Comparison of ENCODE assay signal across 9 cellular contexts in genomic region chr20:23245553-23246128, GRCh38.
DNase-seq lines count a peak whose midpoint lies in the region; ATAC-seq and TF ChIP-seq lines count a peak whose summit lies in the region.
"Had no signal": no experiment of that assay in that cellular context is flagged by ENCODE, and none has a peak within 500 bp of the region (broad histone marks: within the 10 kb centered on the region; RNA-seq: fewer than 3 reads in every experiment).

No MANE protein-coding gene starts in this region.

- H3K36me3 ChIP-seq in naive thymus-derived CD4-positive, alpha-beta T cell (ENCODE audit: control insufficient read depth in 2 of 3, insufficient read depth in 3 of 3, low read length in 3 of 3), result no peaks in the 10 kb centered on the region

- POLR2A ChIA-PET in naive thymus-derived CD4-positive, alpha-beta T cell (lab: Charles Lee), result no interaction called here

- H3K4me1 Mint-ChIP-seq in naive thymus-derived CD4-positive, alpha-beta T cell, result peaks cover 0 to 6% (median 0%) of the 10 kb centered on the region in 7 donors

- H3K9me3 ChIP-seq in naive thymus-derived CD4-positive, alpha-beta T cell (ENCODE audit: control insufficient read depth in 2 of 3, low read length in 3 of 3), result no peaks in the 10 kb centered on the region

- TF ChIP-seq POLR2A in erythroblast (IDR thresholded peaks at IDR 0.05; ENCODE audit: low read length), result no peak

- ATAC-seq in GM19395 (IDR thresholded peaks at IDR 0.05; ENCODE audit: unreplicated experiment) (peak; percentile 91), HG03378 (IDR thresholded peaks at IDR 0.05; ENCODE audit: unreplicated experiment) (peak; percentile 69)
- ATAC-seq in naive thymus-derived CD4-positive, alpha-beta T cell, result peak; percentile 83

- no peaks in the 10 kb centered on the region for H3K36me3 Mint-ChIP-seq in naive thymus-derived CD4-positive, alpha-beta T cell

- peak; percentile 33 for DNase-seq in Daoy (ENCODE audit: low read depth)
- peak; percentile 94 for DNase-seq in SIG-M5 treated with dmso at 0.1 percent for 504 hours (lab: John Stamatoyannopoulos, UW; ENCODE audit: unreplicated experiment)
- peak; percentile 54 to 76 for DNase-seq in erythroblast (lab: John Stamatoyannopoulos, UW)
- DNase-seq in naive thymus-derived CD4-positive, alpha-beta T cell, result peak in 1 of 9 donors; percentile 1
- DNase-seq in hepatic stellate cell (ENCODE audit: low spot score), result no peak
- no peak for DNase-seq in NCI-H128 (lab: John Stamatoyannopoulos, UW; ENCODE audit: unreplicated experiment)

- CTCF ChIA-PET in naive thymus-derived CD4-positive, alpha-beta T cell (lab: Charles Lee), result no interaction called here

- peaks cover 0 to 27% (median 11%) of the 10 kb centered on the region in 5 donors for H3K27me3 Mint-ChIP-seq in naive thymus-derived CD4-positive, alpha-beta T cell

- intact Hi-C loops in naive thymus-derived CD4-positive, alpha-beta T cell (cut with micrococcal nuclease), result loop anchor here in 1 of 2 donors (2.0 kb wide), 1 partner anchor 555 kb away; no protein-coding TSS in a partner anchor

- no peak overlapping the region for H3K4me3 Mint-ChIP-seq in naive thymus-derived CD4-positive, alpha-beta T cell
- H3K4me3 Mint-ChIP-seq: T-helper 1 cell treated with Interleukin-12 subunit alpha and Interleukin-12 subunit beta and Interleukin-4 antibody, amounts not matched to agents 30 μg/mL and 1 μg/mL, for 36 hours had no signal

- H3K27me3 ChIP-seq in naive thymus-derived CD4-positive, alpha-beta T cell (ENCODE audit: control insufficient read depth in 2 of 2, insufficient read depth in 2 of 2, low read length in 2 of 2), result no peaks in the 10 kb centered on the region

- no peak overlapping the region for H3K4me3 ChIP-seq in naive thymus-derived CD4-positive, alpha-beta T cell (ENCODE audit: low read length)

- H3K9me3 Mint-ChIP-seq in naive thymus-derived CD4-positive, alpha-beta T cell, result peaks cover 0 to 15% (median 0%) of the 10 kb centered on the region in 11 donors
- H3K9me3 Mint-ChIP-seq: T-helper 1 cell treated with Interleukin-12 subunit alpha and Interleukin-12 subunit beta and Interleukin-4 antibody, amounts not matched to agents 30 μg/mL and 1 μg/mL, for 36 hours had no signal

- H3K4me1 ChIP-seq in naive thymus-derived CD4-positive, alpha-beta T cell (ENCODE audit: control insufficient read depth in 2 of 2, insufficient read depth in 2 of 2, low read length in 2 of 2), result no peaks in the 10 kb centered on the region

- H3K27ac Mint-ChIP-seq in naive thymus-derived CD4-positive, alpha-beta T cell, result no peak overlapping the region
- H3K27ac Mint-ChIP-seq: T-helper 1 cell treated with Interleukin-12 subunit alpha and Interleukin-12 subunit beta and Interleukin-4 antibody, amounts not matched to agents 30 μg/mL and 1 μg/mL, for 36 hours had no signal

- no peak overlapping the region for H3K27ac ChIP-seq in naive thymus-derived CD4-positive, alpha-beta T cell (ENCODE audit: low read depth, low read length)

Comparison
In these comparisons a context has a peak if more than half of its experiments do, and no peak if none do; other contexts are left out.
1. DNase-seq: peak in Daoy (single experiment), SIG-M5 treated with dmso at 0.1 percent for 504 hours (single experiment) and erythroblast (2 of 2); none in hepatic stellate cell (single experiment) and NCI-H128 (single experiment).
2. Peak in every context shown above with its lines, with median percentiles within 50 percentile points of each other: ATAC-seq.